8 cellular contexts compared by ENCODE assay signal in genomic region chr17:41919165-41919817, GRCh38. TPM values are rescaled to one million over a fixed set of nuclear protein-coding genes. Genes with fewer than 3 reads are reported as not detected.
A peak's percentile ranks its signal among the peaks of the same experiment; 100 is the strongest.
DNase-seq lines count a peak whose midpoint lies in the region; ATAC-seq, FAIRE-seq and TF ChIP-seq lines count a peak whose summit lies in the region.

No MANE protein-coding gene starts in this region.

- in situ Hi-C loops in HepG2 (cut with HindIII; ENCODE audit: extremely low pct_ligation_motif_present, low pct_unique_long_range_greater_than_20kb) = no loop called here

- H3K4me2 ChIP-seq in HepG2 (ENCODE audit: low read depth, low read length) = peak overlapping the region; percentile 98

- H4K20me1 ChIP-seq in HepG2 (ENCODE audit: insufficient read depth, low read length) = peaks cover 28% of the 10 kb centered on the region

- H3K36me3 ChIP-seq in ES-I3 (ENCODE audit: insufficient read depth, low read length) (no peaks in the 10 kb centered on the region), HepG2 (replicated peaks in 1 of 2; ENCODE audit: control insufficient read depth in 1 of 2, insufficient read depth in 2 of 2, low read length in 2 of 2) (peaks cover 0 to under 1% of the 10 kb centered on the region in 2 experiments; a peak in 1 of 5 replicates)

- TSS peak; percentile 97 for BruUV-seq in HepG2 (replicated peaks; lab: Mats Ljungman, UMichigan)

- peaks cover 42% of the 10 kb centered on the region for H3K79me2 ChIP-seq in HepG2 (ENCODE audit: insufficient read depth, low read length)

- FAIRE-seq in HepG2 (lab: Jason Lieb, UNC) = peak; percentile 66

- H3K4me1 ChIP-seq in ES-I3 (ENCODE audit: insufficient read depth, low read length) = peaks cover 16% of the 10 kb centered on the region; the same call in 1 of the 2 replicates
- peaks cover 64% of the 10 kb centered on the region for H3K4me1 ChIP-seq in HepG2 (ENCODE audit: insufficient read depth, low read length)

- TF ChIP-seq POLR2A in HepG2 (IDR thresholded peaks at IDR 0.05; ENCODE audit: insufficient read depth in 1 of 2, low read depth in 2 of 2, low read length in 2 of 2) = peak; percentile 38 to 66; a peak in 2 of 4 replicates

- TF ChIP-seq EP300 in HepG2 (IDR thresholded peaks at IDR 0.05; ENCODE audit: low read depth in 2 of 2, low read length in 2 of 2) (no peak; a peak in 1 of 4 replicates), HepG2 (CRISPR knock-in tag; IDR thresholded peaks at IDR 0.05; ENCODE audit: borderline replicate concordance) (peak; percentile 18; the same call in 1 of the 2 replicates)

- TF ChIP-seq CTCF in HepG2 (CRISPR knock-in tag; IDR thresholded peaks at IDR 0.05) = 0 out of 2 replicates have a peak, but pooled peaks have one; percentile 14

- H3K4me3 ChIP-seq in HepG2 (replicated peaks in 1 of 3; ENCODE audit: insufficient read depth in 1 of 3, low read depth in 2 of 3, low read length in 3 of 3) = peak overlapping the region; percentile 67 to 98 (median 96)

- H3K27me3 ChIP-seq in HepG2 (ENCODE audit: control insufficient read depth in 1 of 2, insufficient read depth in 2 of 2, low read length in 2 of 2) = no peaks in the 10 kb centered on the region; a peak in 1 of 5 replicates

- POLR2A ChIA-PET in HepG2 (lab: Yijun Ruan, JAX) = interaction anchor here (0.6 to 4.3 kb wide), 18 partner anchors 11 to 230 kb away, joined by 3 to 72 read pairs (median 8); partner anchors contain the start of genes CNP, DNAJC7, EIF1 and FKBP10

- peak overlapping the region; percentile 67 for H3K27ac ChIP-seq in caudate nucleus (ENCODE audit: low read depth, low read length)
- peak overlapping the region; percentile 81 for H3K27ac ChIP-seq in HepG2 (ENCODE audit: extremely low read length, insufficient read depth, low read length)

- ATAC-seq in HG02610 (IDR thresholded peaks at IDR 0.05; ENCODE audit: unreplicated experiment) (peak; percentile 11), HepG2 (peak; percentile 73)

- DNase-seq in NCI-H526 (lab: John Stamatoyannopoulos, UW) (peak; percentile 70 to 85), caudate nucleus (lab: John Stamatoyannopoulos, UW) (peak in 33 of 61 donors; percentile 38 to 88 (median 67)), HepG2 (ENCODE audit: low spot score) (peak; percentile 65), superior temporal gyrus (ENCODE audit: extremely low spot score) (peak; percentile 68), UCSD-AML1 (lab: John Stamatoyannopoulos, UW; ENCODE audit: unreplicated experiment) (no peak)
- no peak for DNase-seq in stimulated activated naive CD4-positive, alpha-beta T cell treated with Interleukin-2 at 50 U/mL for 16 hours (lab: John Stamatoyannopoulos, UW)

- no peak for TF ChIP-seq RAD21 in HepG2 (CRISPR knock-in tag; IDR thresholded peaks at IDR 0.05)

- peak overlapping the region; percentile 45 for H2AFZ ChIP-seq in HepG2 (ENCODE audit: low read length)

- WGBS in HepG2 (ENCODE audit: low lambda C conversion rate) = 3% methylated on average over 16 of the region's 33 CpGs

- no peaks in the 10 kb centered on the region for H3K9me3 ChIP-seq in ES-I3 (ENCODE audit: control insufficient read depth, insufficient read depth, low read length)
- no peaks in the 10 kb centered on the region for H3K9me3 ChIP-seq in HepG2 (ENCODE audit: low read length)

- CTCF ChIA-PET in HepG2 (lab: Yijun Ruan, JAX; ENCODE audit: low intra/inter-chr PET ratio, low total read pairs) = interaction anchor here (0.8 kb wide), 1 partner anchor 40 kb away, joined by 3 read pairs; no protein-coding TSS in a partner anchor

- H3K9ac ChIP-seq in ES-I3 (ENCODE audit: low read depth, low read length) = peak overlapping the region; percentile 97; the same call in 1 of the 2 replicates
- H3K9ac ChIP-seq in HepG2 (ENCODE audit: insufficient read depth, low read depth, low read length) = peak overlapping the region; percentile 79

- intact Hi-C loops in HepG2 (cut with micrococcal nuclease; ENCODE audit: unreplicated experiment) = loop anchor here (5.0 kb wide), 1 partner anchor 38 kb away; no protein-coding TSS in a partner anchor

RNA-seq across cellular contexts. Expression of gene ACLY, which starts 0.5 kb away (rescaled TPM):
- 218 and 277 TPM in 2 replicates for total RNA-seq in HepG2 (2016; rRNA removed; fragmentation: Illumina TruSeq; extraction: Trizol)
- total RNA-seq in HepG2 (2016; cell fraction: cytosol; rRNA removed; fragmentation: Illumina TruSeq; extraction: Trizol; ENCODE audit: low read depth) = 24.5 and 29.0 TPM in 2 replicates
- total RNA-seq in HepG2 (2016; cell fraction: insoluble cytoplasmic fraction; rRNA removed; fragmentation: Illumina TruSeq; extraction: Trizol) = 218 and 232 TPM in 2 replicates
- 75.9 and 85.9 TPM in 2 replicates for total RNA-seq in HepG2 (2016; cell fraction: membrane; rRNA removed; fragmentation: Illumina TruSeq; extraction: Trizol)
- 147 and 157 TPM in 2 replicates for total RNA-seq in HepG2 (2016; cell fraction: nucleus; rRNA removed; fragmentation: Illumina TruSeq; extraction: Trizol)
- 111 and 143 TPM in 2 replicates for polyA plus RNA-seq in HepG2 (2011; rRNA removed)
- 98.4 and 118 TPM in 2 replicates for polyA plus RNA-seq in HepG2 (2011; cell fraction: cytosol; rRNA removed)
- polyA plus RNA-seq in HepG2 (2011; cell fraction: nucleus; rRNA removed) = 94.3 and 115 TPM in 2 replicates
- 93.3 and 115 TPM in 2 replicates for polyA plus RNA-seq in HepG2 (2012)
- 12.6 and 14.2 TPM in 2 replicates for polyA plus RNA-seq in HepG2 (2016; cell fraction: cytosol; fragmentation: Illumina TruSeq; extraction: Trizol; ENCODE audit: low read depth)
- 183 and 215 TPM in 2 replicates for polyA plus RNA-seq in HepG2 (2016; cell fraction: insoluble cytoplasmic fraction; fragmentation: Illumina TruSeq; extraction: Trizol; ENCODE audit: low read depth)
- 30.1 and 37.0 TPM in 2 replicates for polyA plus RNA-seq in HepG2 (2016; cell fraction: membrane; fragmentation: Illumina TruSeq; extraction: Trizol; ENCODE audit: low read depth)
- 178 and 193 TPM in 2 replicates for polyA plus RNA-seq in HepG2 (2016; cell fraction: nucleus; fragmentation: Illumina TruSeq; extraction: Trizol; ENCODE audit: insufficient read depth, low read depth)
- polyA minus RNA-seq in HepG2 (2011; rRNA and poly(A)+ RNA removed; ENCODE audit: low replicate concordance) = 364 TPM in 2 replicates
- 190 and 249 TPM in 2 replicates for polyA minus RNA-seq in HepG2 (2011; cell fraction: cytosol; rRNA and poly(A)+ RNA removed)
- polyA minus RNA-seq in HepG2 (2011; cell fraction: nucleus; rRNA and poly(A)+ RNA removed) = 60.3 and 96.6 TPM in 2 replicates

RNA-seq across cellular contexts. Expression of gene ODAD4, which starts 11.1 kb away (rescaled TPM):
- 0.53 and 0.60 TPM in 2 replicates for total RNA-seq in HepG2 (2016; rRNA removed; fragmentation: Illumina TruSeq; extraction: Trizol)
- total RNA-seq in HepG2 (2016; cell fraction: cytosol; rRNA removed; fragmentation: Illumina TruSeq; extraction: Trizol; ENCODE audit: low read depth) = 0.18 TPM in 1 of 2 replicates, not detected in the other
- total RNA-seq in HepG2 (2016; cell fraction: insoluble cytoplasmic fraction; rRNA removed; fragmentation: Illumina TruSeq; extraction: Trizol) = 0.41 and 0.92 TPM in 2 replicates
- 0.09 and 0.28 TPM in 2 replicates for total RNA-seq in HepG2 (2016; cell fraction: membrane; rRNA removed; fragmentation: Illumina TruSeq; extraction: Trizol)
- 0.37 and 1.4 TPM in 2 replicates for total RNA-seq in HepG2 (2016; cell fraction: nucleus; rRNA removed; fragmentation: Illumina TruSeq; extraction: Trizol)
- polyA plus RNA-seq in HepG2 (2011; rRNA removed) = 0.48 and 0.73 TPM in 2 replicates
- polyA plus RNA-seq in HepG2 (2011; cell fraction: cytosol; rRNA removed) = 0.15 and 0.35 TPM in 2 replicates
- 0.88 and 1.5 TPM in 2 replicates for polyA plus RNA-seq in HepG2 (2011; cell fraction: nucleus; rRNA removed)
- 0.57 and 0.59 TPM in 2 replicates for polyA plus RNA-seq in HepG2 (2012)
- polyA plus RNA-seq in HepG2 (2016; cell fraction: cytosol; fragmentation: Illumina TruSeq; extraction: Trizol; ENCODE audit: low read depth) = 0.10 TPM in 1 of 2 replicates, not detected in the other
- 0.72 and 1.5 TPM in 2 replicates for polyA plus RNA-seq in HepG2 (2016; cell fraction: insoluble cytoplasmic fraction; fragmentation: Illumina TruSeq; extraction: Trizol; ENCODE audit: low read depth)
- polyA plus RNA-seq in HepG2 (2016; cell fraction: membrane; fragmentation: Illumina TruSeq; extraction: Trizol; ENCODE audit: low read depth) = 0.08 TPM in 1 of 2 replicates, not detected in the other
- polyA plus RNA-seq in HepG2 (2016; cell fraction: nucleus; fragmentation: Illumina TruSeq; extraction: Trizol; ENCODE audit: insufficient read depth, low read depth) = 0.74 and 1.3 TPM in 2 replicates
- 0.48 TPM in 1 of 2 replicates, not detected in the other for polyA minus RNA-seq in HepG2 (2011; rRNA and poly(A)+ RNA removed; ENCODE audit: low replicate concordance)
- not detected in 2 replicates for polyA minus RNA-seq in HepG2 (2011; cell fraction: cytosol; rRNA and poly(A)+ RNA removed)
- polyA minus RNA-seq in HepG2 (2011; cell fraction: nucleus; rRNA and poly(A)+ RNA removed) = 1.3 and 4.0 TPM in 2 replicates

RNA-seq across cellular contexts. Expression of gene CNP, which starts 47.3 kb away (rescaled TPM):
- 161 and 170 TPM in 2 replicates for total RNA-seq in HepG2 (2016; rRNA removed; fragmentation: Illumina TruSeq; extraction: Trizol)
- 13.1 and 14.4 TPM in 2 replicates for total RNA-seq in HepG2 (2016; cell fraction: cytosol; rRNA removed; fragmentation: Illumina TruSeq; extraction: Trizol; ENCODE audit: low read depth)
- total RNA-seq in HepG2 (2016; cell fraction: insoluble cytoplasmic fraction; rRNA removed; fragmentation: Illumina TruSeq; extraction: Trizol) = 142 and 170 TPM in 2 replicates
- 61.3 and 66.7 TPM in 2 replicates for total RNA-seq in HepG2 (2016; cell fraction: membrane; rRNA removed; fragmentation: Illumina TruSeq; extraction: Trizol)
- total RNA-seq in HepG2 (2016; cell fraction: nucleus; rRNA removed; fragmentation: Illumina TruSeq; extraction: Trizol) = 95.4 and 98.2 TPM in 2 replicates
- polyA plus RNA-seq in HepG2 (2011; rRNA removed) = 97.2 and 105 TPM in 2 replicates
- 67.5 and 85.5 TPM in 2 replicates for polyA plus RNA-seq in HepG2 (2011; cell fraction: cytosol; rRNA removed)
- polyA plus RNA-seq in HepG2 (2011; cell fraction: nucleus; rRNA removed) = 104 and 124 TPM in 2 replicates
- polyA plus RNA-seq in HepG2 (2012) = 42.6 and 44.3 TPM in 2 replicates
- polyA plus RNA-seq in HepG2 (2016; cell fraction: cytosol; fragmentation: Illumina TruSeq; extraction: Trizol; ENCODE audit: low read depth) = 18.7 and 20.0 TPM in 2 replicates
- polyA plus RNA-seq in HepG2 (2016; cell fraction: insoluble cytoplasmic fraction; fragmentation: Illumina TruSeq; extraction: Trizol; ENCODE audit: low read depth) = 172 and 192 TPM in 2 replicates
- 49.0 TPM in 2 replicates for polyA plus RNA-seq in HepG2 (2016; cell fraction: membrane; fragmentation: Illumina TruSeq; extraction: Trizol; ENCODE audit: low read depth)
- polyA plus RNA-seq in HepG2 (2016; cell fraction: nucleus; fragmentation: Illumina TruSeq; extraction: Trizol; ENCODE audit: insufficient read depth, low read depth) = 178 and 180 TPM in 2 replicates
- 256 and 859 TPM in 2 replicates for polyA minus RNA-seq in HepG2 (2011; rRNA and poly(A)+ RNA removed; ENCODE audit: low replicate concordance)
- 126 and 130 TPM in 2 replicates for polyA minus RNA-seq in HepG2 (2011; cell fraction: cytosol; rRNA and poly(A)+ RNA removed)
- polyA minus RNA-seq in HepG2 (2011; cell fraction: nucleus; rRNA and poly(A)+ RNA removed) = 93.4 and 142 TPM in 2 replicates

RNA-seq across cellular contexts. Expression of gene KLHL11, which starts 54.1 kb away (rescaled TPM):
- total RNA-seq in HepG2 (2016; rRNA removed; fragmentation: Illumina TruSeq; extraction: Trizol) = 27.5 and 37.1 TPM in 2 replicates
- 2.5 and 3.0 TPM in 2 replicates for total RNA-seq in HepG2 (2016; cell fraction: cytosol; rRNA removed; fragmentation: Illumina TruSeq; extraction: Trizol; ENCODE audit: low read depth)
- total RNA-seq in HepG2 (2016; cell fraction: insoluble cytoplasmic fraction; rRNA removed; fragmentation: Illumina TruSeq; extraction: Trizol) = 25.7 and 35.1 TPM in 2 replicates
- 6.3 and 7.6 TPM in 2 replicates for total RNA-seq in HepG2 (2016; cell fraction: membrane; rRNA removed; fragmentation: Illumina TruSeq; extraction: Trizol)
- 18.3 and 20.0 TPM in 2 replicates for total RNA-seq in HepG2 (2016; cell fraction: nucleus; rRNA removed; fragmentation: Illumina TruSeq; extraction: Trizol)
- polyA plus RNA-seq in HepG2 (2011; rRNA removed) = 7.4 and 7.7 TPM in 2 replicates
- polyA plus RNA-seq in HepG2 (2011; cell fraction: cytosol; rRNA removed) = 4.0 and 5.2 TPM in 2 replicates
- polyA plus RNA-seq in HepG2 (2011; cell fraction: nucleus; rRNA removed) = 5.7 and 5.8 TPM in 2 replicates
- polyA plus RNA-seq in HepG2 (2012) = 1.4 and 1.9 TPM in 2 replicates
- 0.03 and 0.08 TPM in 2 replicates for polyA plus RNA-seq in HepG2 (2016; cell fraction: cytosol; fragmentation: Illumina TruSeq; extraction: Trizol; ENCODE audit: low read depth)
- polyA plus RNA-seq in HepG2 (2016; cell fraction: insoluble cytoplasmic fraction; fragmentation: Illumina TruSeq; extraction: Trizol; ENCODE audit: low read depth) = 2.2 and 2.6 TPM in 2 replicates
- polyA plus RNA-seq in HepG2 (2016; cell fraction: membrane; fragmentation: Illumina TruSeq; extraction: Trizol; ENCODE audit: low read depth) = 0.37 and 0.49 TPM in 2 replicates
- polyA plus RNA-seq in HepG2 (2016; cell fraction: nucleus; fragmentation: Illumina TruSeq; extraction: Trizol; ENCODE audit: insufficient read depth, low read depth) = 5.5 and 6.3 TPM in 2 replicates
- 26.1 and 45.0 TPM in 2 replicates for polyA minus RNA-seq in HepG2 (2011; rRNA and poly(A)+ RNA removed; ENCODE audit: low replicate concordance)
- 22.9 and 26.0 TPM in 2 replicates for polyA minus RNA-seq in HepG2 (2011; cell fraction: cytosol; rRNA and poly(A)+ RNA removed)
- polyA minus RNA-seq in HepG2 (2011; cell fraction: nucleus; rRNA and poly(A)+ RNA removed) = 10.8 and 17.8 TPM in 2 replicates

Comparison
In these comparisons a context has a peak if more than half of its experiments do, and no peak if none do; other contexts are left out.
1. DNase-seq: peak in NCI-H526 (2 of 2), caudate nucleus (33 of 61), HepG2 (single experiment) and superior temporal gyrus (single experiment); none in UCSD-AML1 (single experiment) and stimulated activated naive CD4-positive, alpha-beta T cell treated with Interleukin-2 at 50 U/mL for 16 hours (single experiment).